In genomic region chr16:86669285-86669805, GRCh38 we compare ENCODE assay signal across 30 cellular contexts.
A peak's percentile ranks its signal among the peaks of the same experiment; 100 is the strongest.
DNase-seq lines count a peak whose midpoint lies in the region; ATAC-seq, FAIRE-seq and TF ChIP-seq lines count a peak whose summit lies in the region.
"Had no signal": no experiment of that assay in that cellular context is flagged by ENCODE, and none has a peak within 500 bp of the region (broad histone marks: within the 10 kb centered on the region; RNA-seq: fewer than 3 reads in every experiment).

No MANE protein-coding gene starts in this region.

- in situ Hi-C loops in mammary epithelial cell (cut with MboI; ENCODE audit: low sequenced_read_pairs in 2 of 2), result no loop called here

- H3F3A ChIP-seq in SK-N-SH (replicated peaks; ENCODE audit: insufficient read depth), result peaks cover 32% of the 10 kb centered on the region

- no TSS peak for BruUV-seq in mammary epithelial cell (replicated peaks; lab: Mats Ljungman, UMichigan)

- H2AK5ac ChIP-seq in mesenchymal stem cell (ENCODE audit: low read length, severe bottlenecking), result no peak overlapping the region

- peak overlapping the region; percentile 46 for H4K8ac ChIP-seq in mesenchymal stem cell (ENCODE audit: low read length)

- no peak overlapping the region for H3K14ac ChIP-seq in mesenchymal stem cell (ENCODE audit: low read length in 2 of 2)

- POLR2A ChIA-PET in SK-N-SH (lab: Yijun Ruan, JAX) (no interaction called here), GM10248 (lab: Yijun Ruan, JAX) (no interaction called here)

- no peak overlapping the region for H3K9ac ChIP-seq in SK-N-SH
- H3K9ac ChIP-seq in astrocyte (ENCODE audit: low read length), result no peak overlapping the region
- H3K9ac ChIP-seq in mesenchymal stem cell (ENCODE audit: low read length), result no peak overlapping the region
- no peak overlapping the region for H3K9ac ChIP-seq in mammary epithelial cell (ENCODE audit: insufficient read depth, low read length)

- H3K27me3 ChIP-seq in SK-N-SH (ENCODE audit: insufficient read depth), result no peaks in the 10 kb centered on the region
- H3K27me3 ChIP-seq in astrocyte (ENCODE audit: insufficient read depth, low read length), result no peaks in the 10 kb centered on the region
- H3K27me3 ChIP-seq in mesenchymal stem cell (ENCODE audit: control insufficient read depth in 1 of 2, insufficient read depth in 1 of 2, low read length in 2 of 2), result no peaks in the 10 kb centered on the region
- no peaks in the 10 kb centered on the region for H3K27me3 ChIP-seq in thoracic aorta (replicated peaks; ENCODE audit: insufficient read depth)
- no peaks in the 10 kb centered on the region for H3K27me3 ChIP-seq in mammary epithelial cell (ENCODE audit: insufficient read depth, low read length)

- ATAC-seq in SK-N-SH treated with all-trans-retinoic acid at 6 μM for 48 hours, result no peak
- ATAC-seq in thoracic aorta (ENCODE audit: insufficient number of reproducible peaks, low FRiP score, low read depth), result no peak
- ATAC-seq: activated CD4-positive, CD25-positive, alpha-beta regulatory T cell treated with anti-CD3 and anti-CD28 coated beads, Interleukin-2, amount 50 U/mL, for 24 hours; activated CD8-positive, alpha-beta memory T cell treated with anti-CD3 and anti-CD28 coated beads, Interleukin-2, amount 10 ng/mL, durations not matched to agents 7 days and 5 days; sciatic nerve had no signal

- TF ChIP-seq RAD21 in SK-N-SH (IDR thresholded peaks at IDR 0.05; ENCODE audit: low read length), result no peak

- peak overlapping the region; percentile 30 for H4K91ac ChIP-seq in mesenchymal stem cell (ENCODE audit: low read length)

- H3K4ac ChIP-seq in mesenchymal stem cell (ENCODE audit: low read depth in 1 of 2, low read length in 2 of 2), result no peak overlapping the region

- peak overlapping the region; percentile 92 for H2BK15ac ChIP-seq in mesenchymal stem cell (ENCODE audit: low read depth, poor library complexity, severe bottlenecking)

- CTCF ChIA-PET in SK-N-SH (lab: Yijun Ruan, JAX) (no interaction called here), mammary epithelial cell (lab: Charles Lee; ENCODE audit: low non-redundant PET) (no interaction called here), GM10248 (lab: Yijun Ruan, JAX) (no interaction called here)

- no peak overlapping the region for H3K27ac Mint-ChIP-seq in astrocyte (ENCODE audit: unreplicated experiment)
- H3K27ac Mint-ChIP-seq: activated CD8-positive, alpha-beta memory T cell treated with anti-CD3 and anti-CD28 coated beads, Interleukin-2, amount 10 ng/mL, durations not matched to agents 7 days and 5 days; type B pancreatic cell had no signal

- H2BK120ac ChIP-seq in mesenchymal stem cell (ENCODE audit: low read depth, low read length), result peak overlapping the region; percentile 46

- dilution Hi-C loops in mammary epithelial cell (cut with HindIII; ENCODE audit: low sequenced_read_pairs), result no loop called here

- no peak overlapping the region for H3K23ac ChIP-seq in mesenchymal stem cell (ENCODE audit: low read length in 2 of 2)

- peaks cover 22% of the 10 kb centered on the region for H3K4me1 Mint-ChIP-seq in astrocyte (ENCODE audit: low read depth, unreplicated experiment)

- DNase-seq in SK-N-SH, result no peak
- DNase-seq in astrocyte (ENCODE audit: low read depth), result no peak
- no peak for DNase-seq in mesenchymal stem cell
- no peak for DNase-seq in thoracic aorta (ENCODE audit: low spot score)
- DNase-seq in mammary epithelial cell, result no peak
- DNase-seq in GM10248 (ENCODE audit: extremely low spot score), result no peak
- no peak for DNase-seq in AML-193 (lab: John Stamatoyannopoulos, UW)
- DNase-seq: activated CD4-positive, alpha-beta T cell treated with anti-CD3 and anti-CD28 coated beads, Interleukin-2, amount 50 U/mL, for 4 hours; activated CD8-positive, alpha-beta memory T cell treated with anti-CD3 and anti-CD28 coated beads, Interleukin-2, amount 10 ng/mL, durations not matched to agents 7 days and 5 days; activated T-cell treated with anti-CD3 and anti-CD28 coated beads, Interleukin-2, amount 50 U/mL, for 48 hours; Calu3; dermis blood vessel endothelial cell; DMS79 treated with DMSO at 0.1 percent for 48 hours; GDM1; hippocampal formation; NCI-H1092 treated with DMSO at 0.1 percent for 48 hours; NCI-H187; NCI-H2171 treated with DMSO at 0.1 percent for 48 hours; NCI-H510A; stimulated activated CD4-positive, alpha-beta T cell treated with anti-CD3 and anti-CD28 coated beads, Interleukin-4, amount 100 ng/mL, for 4 hours; T-helper 1 cell had no signal

- no peaks in the 10 kb centered on the region for H3K9me2 ChIP-seq in SK-N-SH

- peaks cover 3% of the 10 kb centered on the region for H3K36me3 Mint-ChIP-seq in astrocyte (ENCODE audit: low read depth, unreplicated experiment)
- H3K36me3 Mint-ChIP-seq: type B pancreatic cell had no signal

- H2BK5ac ChIP-seq in mesenchymal stem cell (ENCODE audit: low read depth, low read length, poor library complexity, severe bottlenecking), result no peak overlapping the region

- no peaks in the 10 kb centered on the region for H3K9me3 ChIP-seq in SK-N-SH
- H3K9me3 ChIP-seq in astrocyte (ENCODE audit: insufficient read depth, low read depth, low read length), result no peaks in the 10 kb centered on the region
- H3K9me3 ChIP-seq in mesenchymal stem cell (ENCODE audit: control insufficient read depth, low read length), result peaks cover 2% of the 10 kb centered on the region
- no peaks in the 10 kb centered on the region for H3K9me3 ChIP-seq in thoracic aorta
- H3K9me3 ChIP-seq in mammary epithelial cell (replicated peaks; ENCODE audit: insufficient read depth, low read length), result no peaks in the 10 kb centered on the region

- no peaks in the 10 kb centered on the region for H3K79me1 ChIP-seq in mesenchymal stem cell (replicated peaks; ENCODE audit: low read length, poor library complexity, severe bottlenecking)

- H3K4me3 ChIP-seq in SK-N-SH (ENCODE audit: low read depth in 2 of 2, low read length in 1 of 2) (no peak overlapping the region), astrocyte (ENCODE audit: insufficient read depth, low read depth, low read length) (no peak overlapping the region), mesenchymal stem cell (ENCODE audit: insufficient read depth in 1 of 2, low read depth in 1 of 2, low read length in 2 of 2) (no peak overlapping the region), thoracic aorta (no peak overlapping the region), mammary epithelial cell (replicated peaks in 1 of 3; ENCODE audit: insufficient read depth in 1 of 3, low read depth in 2 of 3, low read length in 3 of 3) (no peak overlapping the region)

- H4K20me1 ChIP-seq in SK-N-SH (ENCODE audit: insufficient read depth) (no peaks in the 10 kb centered on the region), astrocyte (ENCODE audit: insufficient read depth, low read length) (no peaks in the 10 kb centered on the region), mammary epithelial cell (ENCODE audit: insufficient read depth, low read length) (no peaks in the 10 kb centered on the region)

- peak overlapping the region; percentile 31 for H3K4me3 Mint-ChIP-seq in astrocyte (ENCODE audit: unreplicated experiment)
- H3K4me3 Mint-ChIP-seq: activated CD8-positive, alpha-beta memory T cell treated with anti-CD3 and anti-CD28 coated beads, Interleukin-2, amount 10 ng/mL, durations not matched to agents 7 days and 5 days; central memory CD8-positive, alpha-beta T cell; neural crest cell; type B pancreatic cell had no signal

- TF ChIP-seq EP300 in SK-N-SH (IDR thresholded peaks at IDR 0.05; ENCODE audit: borderline replicate concordance in 1 of 2, low read depth in 1 of 2, low read length in 1 of 2), result no peak

- H3K4me2 ChIP-seq in SK-N-SH (0 out of 2 replicates have a peak overlapping the region, but pooled peaks have one; percentile 43), astrocyte (ENCODE audit: low read length) (peak overlapping the region; percentile 22), mesenchymal stem cell (ENCODE audit: low read length, poor library complexity, severe bottlenecking) (no peak overlapping the region), mammary epithelial cell (ENCODE audit: insufficient read depth, low read depth, low read length) (no peak overlapping the region)

- FAIRE-seq in astrocyte (lab: Jason Lieb, UNC), result no peak
- FAIRE-seq: endometrium, frontal cortex had no signal

- intact Hi-C loops in mammary epithelial cell (cut with micrococcal nuclease), result loop anchor here (10.0 kb wide), 1 partner anchor 715 kb away; the partner anchor contains the start of gene FBXO31

- H3K18ac ChIP-seq in mesenchymal stem cell (ENCODE audit: low read depth in 1 of 2, low read length in 2 of 2), result peak overlapping the region; percentile 8 to 58

- TF ChIP-seq CTCF in SK-N-SH (IDR thresholded peaks at IDR 0.05) (no peak), astrocyte (IDR thresholded peaks at IDR 0.05; ENCODE audit: insufficient read depth, low read depth, low read length) (no peak), thoracic aorta (IDR thresholded peaks at IDR 0.05) (no peak), mammary epithelial cell (conservative IDR thresholded peaks at IDR 0.05 in 1 of 2, IDR thresholded peaks at IDR 0.05 in 1 of 2; ENCODE audit: extremely low read depth in 1 of 2, insufficient read depth in 1 of 2, low read depth in 1 of 2, low read length in 2 of 2) (no peak), GM10248 (IDR thresholded peaks at IDR 0.05; ENCODE audit: control extremely low read depth, extremely low read depth, low read depth, missing control alignments) (no peak)

- peaks cover 7% of the 10 kb centered on the region for H3K9me3 Mint-ChIP-seq in astrocyte (ENCODE audit: unreplicated experiment)
- H3K9me3 Mint-ChIP-seq: central memory CD8-positive, alpha-beta T cell had no signal

- H3K27ac ChIP-seq in SK-N-SH (ENCODE audit: low read depth in 2 of 2, low read length in 1 of 2), result no peak overlapping the region
- no peak overlapping the region for H3K27ac ChIP-seq in astrocyte (ENCODE audit: low read depth, low read length)
- no peak overlapping the region for H3K27ac ChIP-seq in mesenchymal stem cell (ENCODE audit: low read length, poor library complexity, severe bottlenecking)
- H3K27ac ChIP-seq in thoracic aorta, result peak overlapping the region; percentile 51 to 68
- H3K27ac ChIP-seq in mammary epithelial cell (ENCODE audit: insufficient read depth, low read depth, low read length), result no peak overlapping the region
- H3K27ac ChIP-seq: 22Rv1 had no signal

- H3K36me3 ChIP-seq in SK-N-SH (replicated peaks in 1 of 2; ENCODE audit: control insufficient read depth in 1 of 2, insufficient read depth in 2 of 2, low read length in 1 of 2) (no peaks in the 10 kb centered on the region), astrocyte (ENCODE audit: insufficient read depth, low read length) (no peaks in the 10 kb centered on the region), mesenchymal stem cell (ENCODE audit: control insufficient read depth in 1 of 2, insufficient read depth in 2 of 2, low read depth in 1 of 2, low read length in 2 of 2) (no peaks in the 10 kb centered on the region), thoracic aorta (no peaks in the 10 kb centered on the region), mammary epithelial cell (ENCODE audit: insufficient read depth, low read length) (no peaks in the 10 kb centered on the region)

- H2AFZ ChIP-seq in SK-N-SH (ENCODE audit: low read depth) (no peak overlapping the region), astrocyte (ENCODE audit: low read depth, low read length) (no peak overlapping the region), mesenchymal stem cell (ENCODE audit: low read depth, low read length) (no peak overlapping the region), mammary epithelial cell (ENCODE audit: low read depth, low read length) (no peak overlapping the region)

- H3K79me2 ChIP-seq in SK-N-SH (ENCODE audit: insufficient read depth), result 0 out of 2 replicates have a peak, but pooled peaks cover 4% of the 10 kb centered on the region
- H3K79me2 ChIP-seq in astrocyte (ENCODE audit: insufficient read depth, low read length), result no peaks in the 10 kb centered on the region
- H3K79me2 ChIP-seq in mammary epithelial cell (ENCODE audit: insufficient read depth, low read length), result no peaks in the 10 kb centered on the region

- H3K27me3 Mint-ChIP-seq in astrocyte (ENCODE audit: low read depth, unreplicated experiment), result no peaks in the 10 kb centered on the region
- H3K27me3 Mint-ChIP-seq: central memory CD8-positive, alpha-beta T cell had no signal

- H3K4me1 ChIP-seq in SK-N-SH (ENCODE audit: control insufficient read depth in 1 of 2, insufficient read depth in 2 of 2, low read depth in 1 of 2, low read length in 1 of 2), result peaks cover 0 to 23% of the 10 kb centered on the region in 2 experiments; a peak in 3 of 4 replicates
- H3K4me1 ChIP-seq in astrocyte (ENCODE audit: insufficient read depth, low read length), result peaks cover 41% of the 10 kb centered on the region
- H3K4me1 ChIP-seq in mesenchymal stem cell (ENCODE audit: control insufficient read depth, insufficient read depth, low read depth, low read length), result peaks cover 17% of the 10 kb centered on the region
- peaks cover 25 to 72% of the 10 kb centered on the region in 2 donors for H3K4me1 ChIP-seq in thoracic aorta (ENCODE audit: control insufficient read depth in 1 of 2, low read depth in 2 of 2)
- peaks cover 16% of the 10 kb centered on the region for H3K4me1 ChIP-seq in mammary epithelial cell (ENCODE audit: insufficient read depth, low read length)

- WGBS in SK-N-SH (ENCODE audit: low lambda C conversion rate), result 82% methylated on average over 10 of the region's 10 CpGs
- 88% methylated on average over 9 of the region's 10 CpGs for WGBS in mesenchymal stem cell
- WGBS in mammary epithelial cell (ENCODE audit: low coverage, missing lambda C conversion rate), result 90% methylated on average over 10 of the region's 10 CpGs

- H2BK12ac ChIP-seq in mesenchymal stem cell (ENCODE audit: low read length in 2 of 2), result peak overlapping the region; percentile 1 to 83

Comparison
In these comparisons a context has a peak if more than half of its experiments do, and no peak if none do; other contexts are left out.
1. H3K27ac ChIP-seq: peak in thoracic aorta (2 of 2); none in SK-N-SH (0 of 2), astrocyte (single experiment), mesenchymal stem cell (single experiment) and mammary epithelial cell (single experiment).
2. H3K4me2 ChIP-seq: peak in SK-N-SH (single experiment) and astrocyte (single experiment); none in mesenchymal stem cell (single experiment) and mammary epithelial cell (single experiment).